ENCODE assay signal across 9 cellular contexts in genomic region chr10:11737258-11738032, GRCh38. TPM values are rescaled to one million over a fixed set of nuclear protein-coding genes. Genes with fewer than 3 reads are reported as not detected.
DNase-seq lines count a peak whose midpoint lies in the region; ATAC-seq, FAIRE-seq and TF ChIP-seq lines count a peak whose summit lies in the region.
"Not testable (repeated sequence)": the region's sequence is repeated elsewhere in the genome, so short reads cannot be mapped to it uniquely, and the experiment has no call there.
"Had no signal": no experiment of that assay in that cellular context is flagged by ENCODE, and none has a peak within 500 bp of the region (broad histone marks: within the 10 kb centered on the region; RNA-seq: fewer than 3 reads in every experiment).

No MANE protein-coding gene starts in this region.

- not testable (repeated sequence) for TF ChIP-seq EP300 in K562 (IDR thresholded peaks at IDR 0.05; ENCODE audit: low read length); HepG2 (IDR thresholded peaks at IDR 0.05; ENCODE audit: low read depth in 2 of 2, low read length in 2 of 2); HepG2 (CRISPR knock-in tag; IDR thresholded peaks at IDR 0.05; ENCODE audit: borderline replicate concordance); transverse colon (IDR thresholded peaks at IDR 0.05; ENCODE audit: low read depth)

- in situ Hi-C loops in K562 (cut with MboI); HepG2 (cut with HindIII; ENCODE audit: extremely low pct_ligation_motif_present, low pct_unique_long_range_greater_than_20kb); transverse colon (cut with MboI; ENCODE audit: low pct_ligation_motif_present in 1 of 4, low pct_unique_long_range_greater_than_20kb in 1 of 4, low sequenced_read_pairs in 3 of 4): not testable (repeated sequence)

- ATAC-seq in WTC11, result not testable (repeated sequence)
- ATAC-seq in K562 (peak; percentile 37), Right ventricle myocardium inferior (peak; percentile 38), HepG2 (peak; percentile 51)

- not testable (repeated sequence) for TF ChIP-seq RAD21 in K562 (CRISPR knock-in tag; conservative IDR thresholded peaks at IDR 0.05 in 1 of 2, IDR thresholded peaks at IDR 0.05 in 1 of 2); HepG2 (CRISPR knock-in tag; IDR thresholded peaks at IDR 0.05)

- intact Hi-C loops in K562 (cut with micrococcal nuclease); Right ventricle myocardium inferior (cut with DNase I); HepG2 (cut with micrococcal nuclease; ENCODE audit: unreplicated experiment); transverse colon (cut with DNase I; ENCODE audit: low total_unique reads): not testable (repeated sequence)

- CTCF ChIA-PET in WTC11 (lab: Charles Lee); HepG2 (lab: Yijun Ruan, JAX; ENCODE audit: low intra/inter-chr PET ratio, low total read pairs): not testable (repeated sequence)
- CTCF ChIA-PET in K562 (lab: Yijun Ruan, JAX; ENCODE audit: low intra/inter-chr PET ratio), result interaction anchor here (0.7 kb wide), 1 partner anchor 144 kb away, joined by 3 read pairs; no protein-coding TSS in a partner anchor

- H3K79me2 ChIP-seq in K562 (ENCODE audit: control insufficient read depth, insufficient read depth, low read length); HepG2 (ENCODE audit: insufficient read depth, low read length); neural progenitor cell (ENCODE audit: low read depth): not testable (repeated sequence)

- peaks cover 22% of the 10 kb centered on the region for H3K36me3 Mint-ChIP-seq in WTC11
- not testable (repeated sequence) for H3K36me3 Mint-ChIP-seq in neural progenitor cell

- H3K36me3 ChIP-seq in K562 (ENCODE audit: control insufficient read depth, insufficient read depth, low read length); HepG2 (replicated peaks in 1 of 2; ENCODE audit: control insufficient read depth in 1 of 2, insufficient read depth in 2 of 2, low read length in 2 of 2); neural progenitor cell; transverse colon: not testable (repeated sequence)

- 24% methylated on average over 12 of the region's 27 CpGs for WGBS in K562 (ENCODE audit: insufficient coverage, low coverage, missing lambda C conversion rate)
- WGBS in HepG2 (ENCODE audit: low lambda C conversion rate), result 63% methylated on average over 27 of the region's 27 CpGs
- WGBS in transverse colon (ENCODE audit: low coverage in 1 of 2), 2 donors, result 64 to 79% methylated on average over 11 to 17 of the region's 27 CpGs

- not testable (repeated sequence) for H4K20me1 ChIP-seq in K562 (replicated peaks; ENCODE audit: control insufficient read depth, insufficient read depth, low read length); HepG2 (ENCODE audit: insufficient read depth, low read length); neural progenitor cell (ENCODE audit: low read depth)

- H3K9me3 Mint-ChIP-seq in WTC11, result peaks cover 22% of the 10 kb centered on the region
- not testable (repeated sequence) for H3K9me3 Mint-ChIP-seq in neural progenitor cell

- H3K4me2 ChIP-seq in K562 (ENCODE audit: insufficient read depth, low read length), result peak overlapping the region; percentile 63
- H3K4me2 ChIP-seq in HepG2 (ENCODE audit: low read depth, low read length), result peak overlapping the region; percentile 63
- peak overlapping the region; percentile 61 for H3K4me2 ChIP-seq in neural progenitor cell

- not testable (repeated sequence) for H3F3A ChIP-seq in neural progenitor cell (ENCODE audit: low read depth)

- peak; percentile 46 for FAIRE-seq in K562 (lab: Jason Lieb, UNC)
- FAIRE-seq in HepG2 (lab: Jason Lieb, UNC), result not testable (repeated sequence)

- H3K9me1 ChIP-seq in K562 (ENCODE audit: control insufficient read depth, insufficient read depth, low read length), result not testable (repeated sequence)

- peaks cover 10 to 13% of the 10 kb centered on the region in 2 experiments; a peak in 4 of 5 replicates for H3K4me1 ChIP-seq in K562 (replicated peaks in 1 of 2; ENCODE audit: control insufficient read depth in 2 of 2, insufficient read depth in 2 of 2, low read length in 2 of 2)
- H3K4me1 ChIP-seq in HepG2 (ENCODE audit: insufficient read depth, low read length), result peaks cover 11% of the 10 kb centered on the region
- not testable (repeated sequence) for H3K4me1 ChIP-seq in neural progenitor cell, transverse colon

- H3K4me3 Mint-ChIP-seq in WTC11, result peak overlapping the region; percentile 69
- peak overlapping the region; percentile 61 for H3K4me3 Mint-ChIP-seq in neural progenitor cell

- peak overlapping the region; percentile 52; the same call in 1 of the 3 replicates for H3K27ac ChIP-seq in K562 (ENCODE audit: extremely low read depth, low read depth, low read length)
- not testable (repeated sequence) for H3K27ac ChIP-seq in HepG2 (ENCODE audit: extremely low read length, insufficient read depth, low read length); neural progenitor cell
- H3K27ac ChIP-seq in transverse colon, result peak overlapping the region in 2 of 4 donors; percentile 39 to 54

- H3K27me3 ChIP-seq in K562 (ENCODE audit: control insufficient read depth in 2 of 2, insufficient read depth in 2 of 2, low read length in 2 of 2); HepG2 (ENCODE audit: control insufficient read depth in 1 of 2, insufficient read depth in 2 of 2, low read length in 2 of 2); neural progenitor cell; transverse colon: not testable (repeated sequence)

- H2AFZ ChIP-seq in K562 (ENCODE audit: low read depth, low read length) (peak overlapping the region; percentile 95), neural progenitor cell (replicated peaks) (peak overlapping the region; percentile 44)
- H2AFZ ChIP-seq in HepG2 (ENCODE audit: low read length), result not testable (repeated sequence)

- peak; percentile 83 for DNase-seq in DMS53 (lab: John Stamatoyannopoulos, UW)
- DNase-seq in MV-4-11 (lab: John Stamatoyannopoulos, UW), result peak; percentile 54
- DNase-seq in WTC11 (ENCODE audit: low spot score); Right ventricle myocardium inferior (ENCODE audit: missing footprints); HepG2 (ENCODE audit: low spot score); neural progenitor cell (ENCODE audit: low spot score); transverse colon: not testable (repeated sequence)
- peak; percentile 43 to 76 (median 55) for DNase-seq in K562 (ENCODE audit: extremely low read depth in 1 of 4, low spot score in 3 of 4)

- not testable (repeated sequence) for H3K4me3 ChIP-seq in K562; HepG2 (replicated peaks in 1 of 3; ENCODE audit: insufficient read depth in 1 of 3, low read depth in 2 of 3, low read length in 3 of 3)
- H3K4me3 ChIP-seq in neural progenitor cell (peak overlapping the region; percentile 35), transverse colon (peak overlapping the region in 3 of 4 donors; percentile 8 to 26 (median 11))

- not testable (repeated sequence) for BruUV-seq in K562 (replicated peaks; lab: Mats Ljungman, UMichigan); HepG2 (replicated peaks; lab: Mats Ljungman, UMichigan)

- POLR2A ChIA-PET in WTC11 (lab: Charles Lee); K562 (lab: Yijun Ruan, JAX); HepG2 (lab: Yijun Ruan, JAX): not testable (repeated sequence)

- H3K9me3 ChIP-seq in K562 (replicated peaks; ENCODE audit: control insufficient read depth, insufficient read depth, low read depth, low read length); HepG2 (ENCODE audit: low read length); neural progenitor cell (ENCODE audit: low read depth); transverse colon: not testable (repeated sequence)

- peaks cover 16% of the 10 kb centered on the region for H3K4me1 Mint-ChIP-seq in WTC11
- H3K4me1 Mint-ChIP-seq in neural progenitor cell, result peaks cover 22% of the 10 kb centered on the region

- H3K27me3 Mint-ChIP-seq in WTC11 (ENCODE audit: low read depth), result peaks cover 36% of the 10 kb centered on the region
- not testable (repeated sequence) for H3K27me3 Mint-ChIP-seq in neural progenitor cell (ENCODE audit: insufficient read depth, low read depth)

- TF ChIP-seq POLR2A in K562 (conservative IDR thresholded peaks at IDR 0.05); HepG2 (IDR thresholded peaks at IDR 0.05; ENCODE audit: insufficient read depth in 1 of 2, low read depth in 2 of 2, low read length in 2 of 2); transverse colon (IDR thresholded peaks at IDR 0.05): not testable (repeated sequence)

- TF ChIP-seq CTCF in WTC11 (IDR thresholded peaks at IDR 0.05); K562 (IDR thresholded peaks at IDR 0.05 in 2 of 3, conservative IDR thresholded peaks at IDR 0.05 in 1 of 3; ENCODE audit: insufficient read depth in 2 of 3, low read depth in 1 of 3, low read length in 3 of 3); HepG2 (CRISPR knock-in tag; IDR thresholded peaks at IDR 0.05); neural progenitor cell (IDR thresholded peaks at IDR 0.05); transverse colon (IDR thresholded peaks at IDR 0.05): not testable (repeated sequence)

- peak overlapping the region; percentile 83 for H3K27ac Mint-ChIP-seq in WTC11
- peak overlapping the region; percentile 83 for H3K27ac Mint-ChIP-seq in neural progenitor cell

- H3K9ac ChIP-seq in K562 (ENCODE audit: insufficient read depth in 1 of 2, low read depth in 2 of 2, low read length in 2 of 2); HepG2 (ENCODE audit: insufficient read depth, low read depth, low read length); neural progenitor cell: not testable (repeated sequence)

RNA-seq across cellular contexts. Expression of gene ECHDC3, which starts 4.7 kb away (rescaled TPM):
- total RNA-seq in WTC11 (2021) (17.1 to 18.3 TPM (median 18.1 TPM) in 3 replicates), K562 (2014; rRNA removed) (19.4 and 25.7 TPM in 2 replicates), K562 (2014; rRNA removed; fragmentation: Illumina TruSeq; extraction: Trizol) (8.9 and 9.0 TPM in 2 replicates), K562 (2015; rRNA removed; fragmentation: Illumina TruSeq; extraction: Trizol) (12.6 and 14.0 TPM in 2 replicates), K562 (2021) (17.3 and 17.9 TPM in 2 replicates), Right ventricle myocardium inferior (101 TPM), HepG2 (2016; rRNA removed; fragmentation: Illumina TruSeq; extraction: Trizol) (not detected in 2 replicates), neural progenitor cell (ENCODE audit: low replicate concordance) (2.1 and 10.1 TPM in 2 replicates), transverse colon (1 to 10 TPM in 3 of 4 donors, under 1 TPM in 1; 0.75 to 5.7 (median 4.0) TPM)
- total RNA-seq in K562 (2011; cell fraction: chromatin; rRNA removed; ENCODE audit: low replicate concordance), result 4.0 and 10.2 TPM in 2 replicates
- total RNA-seq in K562 (2011; cell fraction: nucleolus; rRNA removed), result 9.7 and 10.3 TPM in 2 replicates
- total RNA-seq in K562 (2011; cell fraction: nucleoplasm; rRNA removed), result 5.5 and 5.7 TPM in 2 replicates
- polyA plus RNA-seq in K562 (2011; rRNA removed) (16.1 and 21.9 TPM in 2 replicates), K562 (2014; fragmentation: Illumina TruSeq; extraction: Trizol) (15.7 and 17.1 TPM in 2 replicates), K562 (2014; fragmentation: Nextera tagmentation; extraction: Ambion mirVana) (under 1 TPM; 0.53 to 0.67 TPM), K562 (2014; rRNA removed) (10.0 and 17.7 TPM in 2 replicates), HepG2 (2011; rRNA removed) (not detected in 2 replicates)
- polyA plus RNA-seq in K562 (2011; cell fraction: cytosol; rRNA removed), result 17.5 and 35.2 TPM in 2 replicates
- 14.3 and 27.7 TPM in 2 replicates for polyA plus RNA-seq in K562 (2011; cell fraction: nucleus; rRNA removed)
- 8.6 and 12.1 TPM in 2 replicates for polyA plus RNA-seq in K562 (2012)
- 8.7 and 16.4 TPM in 2 replicates for polyA minus RNA-seq in K562 (2011; rRNA and poly(A)+ RNA removed)
- polyA minus RNA-seq in K562 (2011; cell fraction: cytosol; rRNA and poly(A)+ RNA removed), result 7.0 and 9.4 TPM in 2 replicates
- polyA minus RNA-seq in K562 (2011; cell fraction: nucleus; rRNA and poly(A)+ RNA removed), result 7.4 and 10.4 TPM in 2 replicates
- total RNA-seq in HepG2 (2016; cell fraction: cytosol; rRNA removed; fragmentation: Illumina TruSeq; extraction: Trizol; ENCODE audit: low read depth), result not detected in 2 replicates
- total RNA-seq in HepG2 (2016; cell fraction: insoluble cytoplasmic fraction; rRNA removed; fragmentation: Illumina TruSeq; extraction: Trizol), result 0.13 TPM in 1 of 2 replicates, not detected in the other
- total RNA-seq in HepG2 (2016; cell fraction: membrane; rRNA removed; fragmentation: Illumina TruSeq; extraction: Trizol), result not detected in 2 replicates
- total RNA-seq in HepG2 (2016; cell fraction: nucleus; rRNA removed; fragmentation: Illumina TruSeq; extraction: Trizol), result not detected in 2 replicates
- not detected in 2 replicates for polyA plus RNA-seq in HepG2 (2011; cell fraction: cytosol; rRNA removed)
- polyA plus RNA-seq in HepG2 (2011; cell fraction: nucleus; rRNA removed), result not detected in 2 replicates
- polyA plus RNA-seq in HepG2 (2012), result not detected in 2 replicates
- polyA plus RNA-seq in HepG2 (2016; cell fraction: cytosol; fragmentation: Illumina TruSeq; extraction: Trizol; ENCODE audit: low read depth), result not detected in 2 replicates
- polyA plus RNA-seq in HepG2 (2016; cell fraction: insoluble cytoplasmic fraction; fragmentation: Illumina TruSeq; extraction: Trizol; ENCODE audit: low read depth), result not detected in 2 replicates
- polyA plus RNA-seq in HepG2 (2016; cell fraction: membrane; fragmentation: Illumina TruSeq; extraction: Trizol; ENCODE audit: low read depth), result not detected in 2 replicates
- not detected in 2 replicates for polyA plus RNA-seq in HepG2 (2016; cell fraction: nucleus; fragmentation: Illumina TruSeq; extraction: Trizol; ENCODE audit: insufficient read depth, low read depth)
- 2.3 TPM in 1 of 2 replicates, not detected in the other for polyA minus RNA-seq in HepG2 (2011; rRNA and poly(A)+ RNA removed; ENCODE audit: low replicate concordance)
- polyA minus RNA-seq in HepG2 (2011; cell fraction: cytosol; rRNA and poly(A)+ RNA removed), result not detected in 2 replicates
- polyA minus RNA-seq in HepG2 (2011; cell fraction: nucleus; rRNA and poly(A)+ RNA removed), result not detected in 2 replicates
- total RNA-seq: T-helper 2 cell treated with Interferon-gamma antibody and Interleukin-4, amounts not matched to agents 100 ng/mL and 5 ng/mL, for 36 hours had no signal
